ENCODE assay signal across 25 cellular contexts in the genomic region with DNA sequence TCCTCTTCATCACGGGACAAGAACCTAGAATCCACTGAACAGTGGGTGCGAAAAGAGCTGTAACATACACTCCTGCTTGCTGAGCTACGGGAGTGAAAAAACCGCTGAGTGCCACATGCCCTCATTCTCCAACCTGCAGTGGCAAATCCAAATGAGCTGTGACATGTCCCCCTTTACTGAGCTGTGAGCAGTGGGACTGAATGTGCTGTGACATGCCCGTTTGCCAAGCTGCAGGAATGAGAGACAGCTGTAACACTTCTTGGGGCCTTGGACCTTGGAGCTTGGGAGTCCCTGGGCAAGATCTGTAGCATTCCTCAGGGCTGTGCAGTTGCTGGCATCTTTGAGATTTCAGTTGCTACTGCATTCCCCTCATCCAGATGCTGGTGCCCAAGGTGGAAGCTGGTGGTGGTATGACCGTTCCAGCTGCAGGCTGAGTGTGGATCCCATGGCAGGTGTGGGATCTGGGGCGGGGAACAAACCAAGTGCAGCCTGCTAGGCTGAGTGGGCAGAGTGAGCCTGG.
"Had no signal": no experiment of that assay in that cellular context is flagged by ENCODE, and none has a peak within 500 bp of the region (broad histone marks: within the 10 kb centered on the region; RNA-seq: fewer than 3 reads in every experiment).

No MANE protein-coding gene starts in this region.

- H3K4me2 ChIP-seq: hepatocyte, smooth muscle cell had no signal

- H3K9me3 ChIP-seq: ovary, right lobe of liver, thyroid gland had no signal

- H3K27ac ChIP-seq: gastroesophageal sphincter, heart left ventricle, hepatocyte, left lung, ovary, right lobe of liver, thyroid gland had no signal

- H2AFZ ChIP-seq: hepatocyte had no signal

- H3K36me3 ChIP-seq: gastroesophageal sphincter, heart left ventricle, left lung, ovary, right lobe of liver, thyroid gland had no signal

- H3K4me3 ChIP-seq: gastroesophageal sphincter, heart left ventricle, hepatocyte, left lung, ovary, right lobe of liver, smooth muscle cell, thyroid gland had no signal

- H3K4me1 ChIP-seq: gastroesophageal sphincter, heart left ventricle, left lung, right lobe of liver, thyroid gland had no signal

- FAIRE-seq: endometrium, islet of Langerhans had no signal

- H3K79me2 ChIP-seq: hepatocyte had no signal

- H3K27me3 ChIP-seq: gastroesophageal sphincter, hepatocyte, left lung, ovary, right lobe of liver, thyroid gland had no signal

- DNase-seq: cortex of kidney; effector memory CD8-positive, alpha-beta T cell; foreskin fibroblast; heart left ventricle; left cardiac atrium; mesendoderm; naive thymus-derived CD8-positive, alpha-beta T cell; nephron progenitor cell; occipital lobe; ovary; right lobe of liver; stimulated activated CD4-positive, alpha-beta T cell treated with anti-CD3 and anti-CD28 coated beads, Interleukin-12 subunit alpha, Interleukin-12 subunit beta, amount 100 ng/mL, for 4 hours; stimulated activated CD4-positive, alpha-beta T cell treated with anti-CD3 and anti-CD28 coated beads, Interleukin-1b, Interleukin-23, amount 100 ng/mL, for 48 hours; stimulated activated CD4-positive, alpha-beta T cell treated with anti-CD3 and anti-CD28 coated beads, Interleukin-4, amount 100 ng/mL, for 1 hour; stimulated activated CD8-positive, alpha-beta memory T cell treated with anti-CD3 and anti-CD28 coated beads, Interleukin-4, amount 100 ng/mL, for 48 hours; stimulated activated naive CD4-positive, alpha-beta T cell; stimulated activated naive CD8-positive, alpha-beta T cell treated with anti-CD3 and anti-CD28 coated beads, Interleukin-15, amount 100 ng/mL, for 72 hours; thyroid gland had no signal

- ATAC-seq: effector memory CD8-positive, alpha-beta T cell; esophagus mucosa; gastroesophageal sphincter; heart left ventricle; left cardiac atrium; left lung; naive thymus-derived CD8-positive, alpha-beta T cell; right lobe of liver; stimulated activated naive CD8-positive, alpha-beta T cell treated with anti-CD3 and anti-CD28 coated beads, Interleukin-15, amount 100 ng/mL, for 72 hours had no signal
